In the genomic region with DNA sequence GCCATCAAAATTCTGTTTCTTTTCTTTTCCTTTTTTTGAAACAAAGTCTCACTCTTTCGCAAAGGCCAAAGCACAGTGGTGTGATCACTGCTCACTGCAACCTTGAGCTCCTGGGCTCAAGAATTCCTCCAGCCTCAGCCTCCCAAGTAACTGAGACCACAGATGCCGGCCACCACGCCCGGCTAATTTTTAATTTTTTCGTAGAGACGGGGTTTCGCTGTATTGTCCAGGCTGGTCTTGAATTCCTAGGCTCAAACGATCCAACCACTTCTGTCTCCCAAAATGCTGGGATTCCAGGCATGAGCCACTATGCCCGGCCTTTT, we compare ENCODE assay signal across 19 cellular contexts. TPM values are rescaled to one million over a fixed set of nuclear protein-coding genes. Genes with fewer than 3 reads are reported as not detected.
DNase-seq lines count a peak whose midpoint lies in the region; ATAC-seq and TF ChIP-seq lines count a peak whose summit lies in the region.
"Had no signal": no experiment of that assay in that cellular context is flagged by ENCODE, and none has a peak within 500 bp of the region (broad histone marks: within the 10 kb centered on the region; RNA-seq: fewer than 3 reads in every experiment).

No MANE protein-coding gene starts in this region.

- DNase-seq in DND-41 (no peak), RWPE2 (ENCODE audit: low spot score) (no peak), left colon (no peak)
- DNase-seq in activated effector memory CD4-positive, alpha-beta T cell treated with Interleukin-2 at 50 U/mL for 16 hours: no peak
- DNase-seq: esophagus squamous epithelium had no signal

- H2AFZ ChIP-seq in DND-41 (ENCODE audit: low read depth, low read length): no peak overlapping the region
- H2AFZ ChIP-seq: GM23248 had no signal

- H3K27me3 ChIP-seq in DND-41 (ENCODE audit: insufficient read depth, low read length, poor library complexity): no peaks in the 10 kb centered on the region
- H3K27me3 ChIP-seq in RWPE2 (ENCODE audit: insufficient read depth, poor library complexity, severe bottlenecking): peaks cover 27% of the 10 kb centered on the region
- H3K27me3 ChIP-seq: ovary, upper lobe of left lung had no signal

- intact Hi-C loops in left colon (cut with DNase I, micrococcal nuclease): loop anchor here in 1 of 2 donors (5.0 kb wide), 1 partner anchor 157 kb away; no protein-coding TSS in a partner anchor

- no peaks in the 10 kb centered on the region for H3K79me2 ChIP-seq in DND-41 (ENCODE audit: insufficient read depth, low read length)

- H3K9me3 ChIP-seq in DND-41 (ENCODE audit: insufficient read depth, low read length, severe bottlenecking) (no peaks in the 10 kb centered on the region), RWPE2 (ENCODE audit: severe bottlenecking) (peaks cover 2% of the 10 kb centered on the region)
- H3K9me3 ChIP-seq: esophagus squamous epithelium, heart right ventricle, ovary, suprapubic skin, upper lobe of left lung had no signal

- H3K36me3 ChIP-seq in DND-41 (ENCODE audit: insufficient read depth, low read length) (no peaks in the 10 kb centered on the region), RWPE2 (ENCODE audit: low read depth) (no peaks in the 10 kb centered on the region)
- H3K36me3 ChIP-seq: esophagus squamous epithelium, heart right ventricle, ovary, suprapubic skin, upper lobe of left lung had no signal

- 0 out of 3 replicates have a peak, but pooled peaks have one; percentile 24 for ATAC-seq in DND-41 (ENCODE audit: insufficient read depth, low read depth)
- peak; percentile 17; the same call in 1 of the 3 replicates for ATAC-seq in RWPE2 (ENCODE audit: low read depth)
- ATAC-seq in left colon: peak; percentile 5
- no peak for ATAC-seq in HG03432 (IDR thresholded peaks at IDR 0.05; ENCODE audit: unreplicated experiment)
- ATAC-seq in GM21526 (IDR thresholded peaks at IDR 0.05; ENCODE audit: low FRiP score, unreplicated experiment): no peak

- no peaks in the 10 kb centered on the region for H3K4me1 ChIP-seq in DND-41 (ENCODE audit: insufficient read depth, low read length)
- H3K4me1 ChIP-seq in RWPE2 (ENCODE audit: insufficient read depth, poor library complexity, severe bottlenecking): no peaks in the 10 kb centered on the region
- H3K4me1 ChIP-seq: esophagus squamous epithelium, foreskin keratinocyte, heart right ventricle, upper lobe of left lung had no signal

- TF ChIP-seq CTCF in C4-2B (conservative IDR thresholded peaks at IDR 0.05) (peak; percentile 78; the same call in 1 of the 2 replicates), DND-41 (IDR thresholded peaks at IDR 0.05; ENCODE audit: borderline replicate concordance, extremely low read depth, low read length, poor library complexity, severe bottlenecking) (no peak), RWPE2 (IDR thresholded peaks at IDR 0.05; ENCODE audit: poor library complexity, severe bottlenecking) (peak; percentile 74)

- H3K4me2 ChIP-seq in DND-41 (ENCODE audit: insufficient read depth, low read length): no peak overlapping the region

- no peak overlapping the region for H3K9ac ChIP-seq in DND-41 (ENCODE audit: low read depth, low read length)
- H3K9ac ChIP-seq: GM23248 had no signal

- no peak overlapping the region for H3K27ac ChIP-seq in C4-2B
- H3K27ac ChIP-seq in DND-41 (ENCODE audit: low read length): no peak overlapping the region
- H3K27ac ChIP-seq in RWPE2 (ENCODE audit: poor library complexity, severe bottlenecking): no peak overlapping the region
- H3K27ac ChIP-seq: dorsolateral prefrontal cortex, esophagus squamous epithelium, foreskin keratinocyte, GM23248, heart right ventricle, ovary, suprapubic skin, upper lobe of left lung had no signal

- H3K4me3 ChIP-seq in DND-41 (ENCODE audit: low read depth in 1 of 2, low read length in 2 of 2) (no peak overlapping the region), RWPE2 (ENCODE audit: severe bottlenecking) (no peak overlapping the region)
- H3K4me3 ChIP-seq: esophagus squamous epithelium, GM23248, heart right ventricle, ovary, suprapubic skin, upper lobe of left lung had no signal

- no peaks in the 10 kb centered on the region for H4K20me1 ChIP-seq in DND-41 (ENCODE audit: insufficient read depth, low read length)

RNA-seq across cellular contexts. Expression of gene TRIM56, which starts 25.7 kb away (rescaled TPM):
- total RNA-seq in left colon: 10 to 100 TPM; 36.2 to 43.3 TPM

RNA-seq across cellular contexts. Expression of gene MUC17, which starts 39.7 kb away (rescaled TPM):
- total RNA-seq in left colon: 10 to 100 TPM; 12.1 to 42.2 TPM
- total RNA-seq: activated T-cell treated with anti-CD3 and anti-CD28 coated beads, Interleukin-2, amount 50 U/mL, for 72 hours; esophagus squamous epithelium; foreskin keratinocyte; GM23248; heart right ventricle; HT1080; liver; M059J; upper lobe of left lung had no signal

Comparison
In these comparisons a context has a peak if more than half of its experiments do, and no peak if none do; other contexts are left out.
1. ATAC-seq: peak in DND-41 (single experiment), RWPE2 (single experiment) and left colon (single experiment); none in HG03432 (single experiment) and GM21526 (single experiment).